In genomic region chr19:5719274-5719960, GRCh38 we compare ENCODE assay signal across 1 cellular context.
TF ChIP-seq lines count a peak whose summit lies in the region.

No MANE protein-coding gene starts in this region.

TF ChIP-seq in K562, 482 proteins besides CTCF, POLR2A, EP300 and RAD21 (continued from another document and continues in another):
- TF ChIP-seq ZNF318 (IDR thresholded peaks at IDR 0.05; ENCODE audit: borderline replicate concordance in 1 of 2, low read depth in 1 of 2) = no peak
- TF ChIP-seq, protein P1, sequence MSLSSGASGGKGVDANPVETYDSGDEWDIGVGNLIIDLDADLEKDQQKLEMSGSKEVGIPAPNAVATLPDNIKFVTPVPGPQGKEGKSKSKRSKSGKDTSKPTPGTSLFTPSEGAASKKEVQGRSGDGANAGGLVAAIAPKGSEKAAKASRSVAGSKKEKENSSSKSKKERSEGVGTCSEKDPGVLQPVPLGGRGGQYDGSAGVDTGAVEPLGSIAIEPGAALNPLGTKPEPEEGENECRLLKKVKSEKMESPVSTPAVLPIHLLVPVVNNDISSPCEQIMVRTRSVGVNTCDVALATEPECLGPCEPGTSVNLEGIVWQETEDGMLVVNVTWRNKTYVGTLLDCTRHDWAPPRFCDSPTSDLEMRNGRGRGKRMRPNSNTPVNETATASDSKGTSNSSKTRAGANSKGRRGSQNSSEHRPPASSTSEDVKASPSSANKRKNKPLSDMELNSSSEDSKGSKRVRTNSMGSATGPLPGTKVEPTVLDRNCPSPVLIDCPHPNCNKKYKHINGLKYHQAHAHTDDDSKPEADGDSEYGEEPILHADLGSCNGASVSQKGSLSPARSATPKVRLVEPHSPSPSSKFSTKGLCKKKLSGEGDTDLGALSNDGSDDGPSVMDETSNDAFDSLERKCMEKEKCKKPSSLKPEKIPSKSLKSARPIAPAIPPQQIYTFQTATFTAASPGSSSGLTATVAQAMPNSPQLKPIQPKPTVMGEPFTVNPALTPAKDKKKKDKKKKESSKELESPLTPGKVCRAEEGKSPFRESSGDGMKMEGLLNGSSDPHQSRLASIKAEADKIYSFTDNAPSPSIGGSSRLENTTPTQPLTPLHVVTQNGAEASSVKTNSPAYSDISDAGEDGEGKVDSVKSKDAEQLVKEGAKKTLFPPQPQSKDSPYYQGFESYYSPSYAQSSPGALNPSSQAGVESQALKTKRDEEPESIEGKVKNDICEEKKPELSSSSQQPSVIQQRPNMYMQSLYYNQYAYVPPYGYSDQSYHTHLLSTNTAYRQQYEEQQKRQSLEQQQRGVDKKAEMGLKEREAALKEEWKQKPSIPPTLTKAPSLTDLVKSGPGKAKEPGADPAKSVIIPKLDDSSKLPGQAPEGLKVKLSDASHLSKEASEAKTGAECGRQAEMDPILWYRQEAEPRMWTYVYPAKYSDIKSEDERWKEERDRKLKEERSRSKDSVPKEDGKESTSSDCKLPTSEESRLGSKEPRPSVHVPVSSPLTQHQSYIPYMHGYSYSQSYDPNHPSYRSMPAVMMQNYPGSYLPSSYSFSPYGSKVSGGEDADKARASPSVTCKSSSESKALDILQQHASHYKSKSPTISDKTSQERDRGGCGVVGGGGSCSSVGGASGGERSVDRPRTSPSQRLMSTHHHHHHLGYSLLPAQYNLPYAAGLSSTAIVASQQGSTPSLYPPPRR (CRISPR knock-in tag; IDR thresholded peaks at IDR 0.05; ENCODE audit: borderline replicate concordance) = no peak
- no peak for TF ChIP-seq JUNB (CRISPR knock-in tag; conservative IDR thresholded peaks at IDR 0.05)
- no peak for TF ChIP-seq SREBF2 (CRISPR knock-in tag; IDR thresholded peaks at IDR 0.05)
- no peak for TF ChIP-seq KAT8 (IDR thresholded peaks at IDR 0.05; ENCODE audit: low read depth)
- no peak for TF ChIP-seq RUNX1 (IDR thresholded peaks at IDR 0.05; ENCODE audit: low read depth)
- TF ChIP-seq U2AF2 (optimal IDR thresholded peaks at IDR 0.05; ENCODE audit: low read depth, low read length) = no peak
- TF ChIP-seq HOMEZ (CRISPR knock-in tag; IDR thresholded peaks at IDR 0.05) = no peak
- peak; percentile 43; the same call in 1 of the 2 replicates for TF ChIP-seq ZNF668 (CRISPR knock-in tag; IDR thresholded peaks at IDR 0.05)
- TF ChIP-seq ZNF282 (CRISPR knock-in tag; IDR thresholded peaks at IDR 0.05) = 0 out of 2 replicates have a peak, but pooled peaks have one; percentile 66
- no peak for TF ChIP-seq PRPF4 (IDR thresholded peaks at IDR 0.05; ENCODE audit: insufficient read depth, low read depth, low read length, poor library complexity, severe bottlenecking)
- TF ChIP-seq ZNF175 (CRISPR knock-in tag; IDR thresholded peaks at IDR 0.05; ENCODE audit: low read depth) = peak; percentile 8; the same call in 1 of the 2 replicates
- TF ChIP-seq SIRT6 (IDR thresholded peaks at IDR 0.05; ENCODE audit: low read depth, low read length) = no peak
- peak in 1 of 2 experiments; percentile 14; a peak in 1 of 4 replicates for TF ChIP-seq MLLT1 (IDR thresholded peaks at IDR 0.05)
- TF ChIP-seq ELK1 (CRISPR knock-in tag; IDR thresholded peaks at IDR 0.05) = no peak
- TF ChIP-seq ZBTB7A (IDR thresholded peaks at IDR 0.05; ENCODE audit: borderline replicate concordance, control insufficient read depth, low read depth, low read length) = no peak
- no peak for TF ChIP-seq RHOXF2B (CRISPR knock-in tag; conservative IDR thresholded peaks at IDR 0.05)
- no peak for TF ChIP-seq E2F3 (CRISPR knock-in tag; IDR thresholded peaks at IDR 0.05)
- TF ChIP-seq ETV6 (IDR thresholded peaks at IDR 0.05; ENCODE audit: borderline replicate concordance in 1 of 2, low read depth in 2 of 2, low read length in 1 of 2) = no peak
- peak; percentile 46; the same call in 1 of the 2 replicates for TF ChIP-seq ETV6 (CRISPR knock-in tag; IDR thresholded peaks at IDR 0.05; ENCODE audit: borderline replicate concordance)
- TF ChIP-seq ERF (CRISPR knock-in tag; IDR thresholded peaks at IDR 0.05) = 0 out of 2 replicates have a peak, but pooled peaks have one; percentile 9
- TF ChIP-seq GABPB2 (CRISPR knock-in tag; conservative IDR thresholded peaks at IDR 0.05) = no peak
- no peak for TF ChIP-seq BRCA1 (IDR thresholded peaks at IDR 0.05)
- no peak for TF ChIP-seq BRCA1 (CRISPR knock-in tag; IDR thresholded peaks at IDR 0.05)
- TF ChIP-seq ZFP1 (CRISPR knock-in tag; IDR thresholded peaks at IDR 0.05) = no peak
- TF ChIP-seq, protein P2, sequence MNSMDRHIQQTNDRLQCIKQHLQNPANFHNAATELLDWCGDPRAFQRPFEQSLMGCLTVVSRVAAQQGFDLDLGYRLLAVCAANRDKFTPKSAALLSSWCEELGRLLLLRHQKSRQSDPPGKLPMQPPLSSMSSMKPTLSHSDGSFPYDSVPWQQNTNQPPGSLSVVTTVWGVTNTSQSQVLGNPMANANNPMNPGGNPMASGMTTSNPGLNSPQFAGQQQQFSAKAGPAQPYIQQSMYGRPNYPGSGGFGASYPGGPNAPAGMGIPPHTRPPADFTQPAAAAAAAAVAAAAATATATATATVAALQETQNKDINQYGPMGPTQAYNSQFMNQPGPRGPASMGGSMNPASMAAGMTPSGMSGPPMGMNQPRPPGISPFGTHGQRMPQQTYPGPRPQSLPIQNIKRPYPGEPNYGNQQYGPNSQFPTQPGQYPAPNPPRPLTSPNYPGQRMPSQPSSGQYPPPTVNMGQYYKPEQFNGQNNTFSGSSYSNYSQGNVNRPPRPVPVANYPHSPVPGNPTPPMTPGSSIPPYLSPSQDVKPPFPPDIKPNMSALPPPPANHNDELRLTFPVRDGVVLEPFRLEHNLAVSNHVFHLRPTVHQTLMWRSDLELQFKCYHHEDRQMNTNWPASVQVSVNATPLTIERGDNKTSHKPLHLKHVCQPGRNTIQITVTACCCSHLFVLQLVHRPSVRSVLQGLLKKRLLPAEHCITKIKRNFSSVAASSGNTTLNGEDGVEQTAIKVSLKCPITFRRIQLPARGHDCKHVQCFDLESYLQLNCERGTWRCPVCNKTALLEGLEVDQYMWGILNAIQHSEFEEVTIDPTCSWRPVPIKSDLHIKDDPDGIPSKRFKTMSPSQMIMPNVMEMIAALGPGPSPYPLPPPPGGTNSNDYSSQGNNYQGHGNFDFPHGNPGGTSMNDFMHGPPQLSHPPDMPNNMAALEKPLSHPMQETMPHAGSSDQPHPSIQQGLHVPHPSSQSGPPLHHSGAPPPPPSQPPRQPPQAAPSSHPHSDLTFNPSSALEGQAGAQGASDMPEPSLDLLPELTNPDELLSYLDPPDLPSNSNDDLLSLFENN (IDR thresholded peaks at IDR 0.05; ENCODE audit: low read depth in 2 of 2, low read length in 2 of 2) = no peak
- TF ChIP-seq ZFX (CRISPR knock-in tag; IDR thresholded peaks at IDR 0.05) = no peak
- TF ChIP-seq CEBPB (tag; IDR thresholded peaks at IDR 0.05) = peak; percentile 86
- TF ChIP-seq TCF7 (IDR thresholded peaks at IDR 0.05; ENCODE audit: borderline replicate concordance) = no peak
- no peak for TF ChIP-seq CAMTA2 (CRISPR knock-in tag; conservative IDR thresholded peaks at IDR 0.05)
- TF ChIP-seq HMGN3 (IDR thresholded peaks at IDR 0.05; ENCODE audit: borderline replicate concordance, extremely low read depth, insufficient read length, low read depth, low read length) = no peak
- no peak for TF ChIP-seq CBFA2T2 (conservative IDR thresholded peaks at IDR 0.05)
- TF ChIP-seq, protein P3, sequence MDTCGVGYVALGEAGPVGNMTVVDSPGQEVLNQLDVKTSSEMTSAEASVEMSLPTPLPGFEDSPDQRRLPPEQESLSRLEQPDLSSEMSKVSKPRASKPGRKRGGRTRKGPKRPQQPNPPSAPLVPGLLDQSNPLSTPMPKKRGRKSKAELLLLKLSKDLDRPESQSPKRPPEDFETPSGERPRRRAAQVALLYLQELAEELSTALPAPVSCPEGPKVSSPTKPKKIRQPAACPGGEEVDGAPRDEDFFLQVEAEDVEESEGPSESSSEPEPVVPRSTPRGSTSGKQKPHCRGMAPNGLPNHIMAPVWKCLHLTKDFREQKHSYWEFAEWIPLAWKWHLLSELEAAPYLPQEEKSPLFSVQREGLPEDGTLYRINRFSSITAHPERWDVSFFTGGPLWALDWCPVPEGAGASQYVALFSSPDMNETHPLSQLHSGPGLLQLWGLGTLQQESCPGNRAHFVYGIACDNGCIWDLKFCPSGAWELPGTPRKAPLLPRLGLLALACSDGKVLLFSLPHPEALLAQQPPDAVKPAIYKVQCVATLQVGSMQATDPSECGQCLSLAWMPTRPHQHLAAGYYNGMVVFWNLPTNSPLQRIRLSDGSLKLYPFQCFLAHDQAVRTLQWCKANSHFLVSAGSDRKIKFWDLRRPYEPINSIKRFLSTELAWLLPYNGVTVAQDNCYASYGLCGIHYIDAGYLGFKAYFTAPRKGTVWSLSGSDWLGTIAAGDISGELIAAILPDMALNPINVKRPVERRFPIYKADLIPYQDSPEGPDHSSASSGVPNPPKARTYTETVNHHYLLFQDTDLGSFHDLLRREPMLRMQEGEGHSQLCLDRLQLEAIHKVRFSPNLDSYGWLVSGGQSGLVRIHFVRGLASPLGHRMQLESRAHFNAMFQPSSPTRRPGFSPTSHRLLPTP (IDR thresholded peaks at IDR 0.05; ENCODE audit: borderline replicate concordance, extremely low read depth, insufficient read length) = no peak
- TF ChIP-seq ZNF41 (CRISPR knock-in tag; conservative IDR thresholded peaks at IDR 0.05) = no peak
- no peak for TF ChIP-seq ZNF140 (CRISPR knock-in tag; IDR thresholded peaks at IDR 0.05)
